ENCODE assay signal across 1 cellular context in the genomic region with DNA sequence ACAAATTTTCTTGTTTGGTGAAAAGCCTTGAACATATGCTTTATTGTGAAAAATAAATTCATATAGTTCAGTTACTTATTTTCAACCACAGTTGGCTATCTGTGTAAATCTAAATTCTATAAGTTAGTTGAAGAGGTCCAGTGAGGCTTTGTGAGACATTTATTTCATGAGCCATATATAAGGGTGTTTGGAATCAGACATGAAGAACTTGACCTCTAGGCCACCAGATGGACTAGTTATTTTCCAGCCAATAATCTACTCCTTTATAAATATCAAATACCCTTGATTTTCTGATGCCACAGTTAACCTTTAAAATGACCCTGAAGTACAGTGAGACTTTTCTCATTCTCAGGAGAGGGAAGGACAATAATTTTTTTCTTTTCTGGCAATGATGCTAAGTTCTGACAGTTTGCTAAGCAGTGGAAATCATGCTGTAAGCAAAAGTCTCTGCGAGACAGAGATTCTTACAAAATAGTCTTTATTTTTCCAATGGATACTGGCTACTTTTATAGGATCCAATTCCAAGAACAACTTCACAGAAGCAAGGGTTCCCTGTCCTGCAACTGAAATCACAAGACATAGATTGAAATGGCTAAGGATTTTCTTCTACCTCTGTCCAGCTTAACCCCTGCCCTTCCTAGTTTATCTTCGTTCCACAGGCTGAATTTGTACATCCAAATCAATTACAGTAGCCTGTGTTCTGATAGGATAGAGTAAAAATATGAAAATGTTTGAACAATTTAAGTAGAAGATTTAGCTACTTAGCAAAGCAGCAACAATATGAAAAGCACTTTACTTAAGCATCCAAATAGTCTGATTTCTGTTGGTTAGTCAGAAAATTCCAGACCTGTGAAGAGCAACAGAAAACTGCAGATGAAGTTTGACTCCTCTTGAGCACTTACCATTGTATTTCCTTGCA.
TF ChIP-seq lines count a peak whose summit lies in the region.

No MANE protein-coding gene starts in this region.

TF ChIP-seq in H1, 55 proteins besides CTCF, POLR2A, EP300 and RAD21:
- TF ChIP-seq TAF1 (IDR thresholded peaks at IDR 0.05; ENCODE audit: low read depth, low read length) (no peak), TEAD4 (IDR thresholded peaks at IDR 0.05; ENCODE audit: low read depth, low read length) (no peak), BACH1 (IDR thresholded peaks at IDR 0.05; ENCODE audit: low read length) (no peak), ASH2L (IDR thresholded peaks at IDR 0.05; ENCODE audit: low read length) (no peak), SIX5 (IDR thresholded peaks at IDR 0.05; ENCODE audit: low read depth, low read length) (no peak), PHF8 (conservative IDR thresholded peaks at IDR 0.05; ENCODE audit: low read depth, low read length) (no peak), ZNF274 (IDR thresholded peaks at IDR 0.05; ENCODE audit: borderline replicate concordance, extremely low read depth, low read length) (no peak), BCL11A (IDR thresholded peaks at IDR 0.05; ENCODE audit: low read depth in 2 of 2, low read length in 2 of 2) (no peak), BRCA1 (IDR thresholded peaks at IDR 0.05; ENCODE audit: low read depth, low read length) (no peak), GTF2F1 (IDR thresholded peaks at IDR 0.05; ENCODE audit: borderline replicate concordance, low read depth, low read length) (no peak), CBX8 (IDR thresholded peaks at IDR 0.05; ENCODE audit: borderline replicate concordance, low read depth, low read length) (no peak), CEBPB (IDR thresholded peaks at IDR 0.05; ENCODE audit: low read depth, low read length) (no peak), SP1 (IDR thresholded peaks at IDR 0.05; ENCODE audit: low read depth, low read length) (no peak), SAP30 (IDR thresholded peaks at IDR 0.05; ENCODE audit: insufficient read depth, insufficient replicate concordance, low read length) (no peak), CHD2 (IDR thresholded peaks at IDR 0.05; ENCODE audit: low read length) (no peak)
